In the genomic region with DNA sequence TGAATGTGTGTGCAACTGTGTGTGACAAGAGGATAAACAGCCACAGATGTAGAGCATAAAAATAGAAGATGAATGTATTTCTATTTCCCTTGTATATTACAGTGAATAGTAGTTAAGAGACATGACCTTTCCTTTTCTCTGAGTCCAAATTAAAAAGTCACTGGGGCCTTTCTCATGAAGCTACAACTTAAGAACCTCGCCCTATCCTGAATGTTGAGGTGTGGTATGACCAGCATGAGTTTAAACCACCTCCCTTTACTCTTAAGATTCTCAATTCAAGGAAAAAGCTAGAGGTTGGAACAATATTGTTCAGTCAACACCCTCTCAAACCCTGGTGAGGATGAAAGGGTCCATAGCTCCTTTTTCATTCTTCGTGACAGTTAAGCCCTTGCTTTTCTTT, we compare ENCODE assay signal across 26 cellular contexts.
"Had no signal": no experiment of that assay in that cellular context is flagged by ENCODE, and none has a peak within 500 bp of the region (broad histone marks: within the 10 kb centered on the region; RNA-seq: fewer than 3 reads in every experiment).

No MANE protein-coding gene starts in this region.

- H3K9me3 ChIP-seq: gastrocnemius medialis had no signal

- H3K36me3 ChIP-seq: brain microvascular endothelial cell, gastrocnemius medialis, heart left ventricle had no signal

- ATAC-seq: activated CD8-positive, alpha-beta T cell treated with anti-CD3 and anti-CD28 coated beads for 36 hours; activated T-cell treated with anti-CD3 and anti-CD28 coated beads, Interleukin-2, amount 50 U/mL, for 4 hours; activated T-helper 17 cell treated with anti-CD3 and anti-CD28 coated beads, Interleukin-2, amount 50 U/mL, for 72 hours; foreskin keratinocyte; WTC11 had no signal

- H3K27ac ChIP-seq: brain microvascular endothelial cell, coronary artery, dorsolateral prefrontal cortex, foreskin keratinocyte, VCaP had no signal

- DNase-seq: activated CD4-positive, alpha-beta T cell treated with anti-CD3 and anti-CD28 coated beads for 1 hour; activated CD4-positive, alpha-beta T cell treated with anti-CD3 and anti-CD28 coated beads for 4 hours; activated CD4-positive, alpha-beta T cell treated with anti-CD3 and anti-CD28 coated beads, Interleukin-2, amount 10 ng/mL, durations not matched to agents 7 days and 5 days; activated CD4-positive, alpha-beta T cell treated with anti-CD3 and anti-CD28 coated beads, Interleukin-2, amount 50 U/mL, for 48 hours; activated CD8-positive, alpha-beta memory T cell treated with anti-CD3 and anti-CD28 coated beads for 24 hours; activated CD8-positive, alpha-beta T cell treated with anti-CD3 and anti-CD28 coated beads for 36 hours; activated effector memory CD4-positive, alpha-beta T cell treated with Interleukin-2 at 50 U/mL for 16 hours; activated gamma-delta T cell treated with Interleukin-2 at 50 U/mL for 16 hours; activated naive CD4-positive, alpha-beta T cell treated with anti-CD3 and anti-CD28 coated beads, Interleukin-2, amount 50 U/mL, for 16 hours; activated naive CD4-positive, alpha-beta T cell treated with Interleukin-2 at 50 U/mL for 16 hours; activated T-cell treated with anti-CD3 and anti-CD28 coated beads, Interleukin-2, amount 50 U/mL, for 4 hours; amniotic stem cell; anterior cingulate cortex; dorsolateral prefrontal cortex; effector memory CD4-positive, alpha-beta T cell; endodermal cell; foreskin keratinocyte; glutamatergic neuron; T-helper 9 cell had no signal

- H3K27me3 ChIP-seq: brain microvascular endothelial cell, foreskin keratinocyte, gastrocnemius medialis, heart left ventricle had no signal

- H3K4me3 ChIP-seq: coronary artery, dorsolateral prefrontal cortex, gastrocnemius medialis, heart left ventricle had no signal

- H3K4me1 ChIP-seq: foreskin keratinocyte had no signal
